ENCODE assay signal across 8 cellular contexts in genomic region chr13:96958286-96958891, GRCh38. TPM values are rescaled to one million over a fixed set of nuclear protein-coding genes. Genes with fewer than 3 reads are reported as not detected.
A peak's percentile ranks its signal among the peaks of the same experiment; 100 is the strongest.
DNase-seq lines count a peak whose midpoint lies in the region; ATAC-seq and TF ChIP-seq lines count a peak whose summit lies in the region.
"Had no signal": no experiment of that assay in that cellular context is flagged by ENCODE, and none has a peak within 500 bp of the region (broad histone marks: within the 10 kb centered on the region; RNA-seq: fewer than 3 reads in every experiment).

No MANE protein-coding gene starts in this region.

- no peak overlapping the region for H3K4me3 ChIP-seq in NT2/D1 (ENCODE audit: insufficient read length, low read depth)
- peak overlapping the region; percentile 14 for H3K4me3 ChIP-seq in endocrine pancreas (ENCODE audit: control insufficient read depth, insufficient read depth, low read length)
- no peak overlapping the region for H3K4me3 ChIP-seq in osteoblast (ENCODE audit: insufficient read depth, low read length)

- H3K9me3 ChIP-seq in NT2/D1 (ENCODE audit: insufficient read depth, low read length) = no peaks in the 10 kb centered on the region
- H3K9me3 ChIP-seq in endocrine pancreas (ENCODE audit: control insufficient read depth, low read length) = no peaks in the 10 kb centered on the region
- no peaks in the 10 kb centered on the region for H3K9me3 ChIP-seq in osteoblast (ENCODE audit: low read depth, low read length)

- TF ChIP-seq CTCF in GM12872 (IDR thresholded peaks at IDR 0.05; ENCODE audit: insufficient read depth, low read depth, low read length) (peak; percentile 71), osteoblast (IDR thresholded peaks at IDR 0.05; ENCODE audit: extremely low read depth, low read depth, low read length) (peak; percentile 71)

- no peaks in the 10 kb centered on the region for H3K4me1 ChIP-seq in NT2/D1 (ENCODE audit: insufficient read depth, insufficient read length)
- peaks cover 12% of the 10 kb centered on the region for H3K4me1 ChIP-seq in endocrine pancreas (ENCODE audit: control insufficient read depth, insufficient read depth, low read length)
- no peaks in the 10 kb centered on the region for H3K4me1 ChIP-seq in osteoblast (ENCODE audit: insufficient read depth, low read length)

- DNase-seq in NT2/D1 (ENCODE audit: low read depth, low spot score) = peak; percentile 40
- no peak for DNase-seq in osteoblast (ENCODE audit: insufficient read length, low spot score, missing footprints)
- no peak for DNase-seq in ecto neural progenitor cell (ENCODE audit: low spot score)

- H3K27me3 ChIP-seq in NT2/D1 (ENCODE audit: insufficient read depth, insufficient read length) (no peaks in the 10 kb centered on the region), endocrine pancreas (ENCODE audit: control insufficient read depth, insufficient read depth, low read length) (no peaks in the 10 kb centered on the region), osteoblast (ENCODE audit: insufficient read depth, low read length) (no peaks in the 10 kb centered on the region)

- no peak overlapping the region for H2AFZ ChIP-seq in osteoblast (ENCODE audit: low read length)

- H3K36me3 ChIP-seq in NT2/D1 (ENCODE audit: insufficient read depth, insufficient read length, low read length) (no peaks in the 10 kb centered on the region), endocrine pancreas (ENCODE audit: control insufficient read depth, insufficient read depth, low read length) (no peaks in the 10 kb centered on the region), osteoblast (ENCODE audit: insufficient read depth, low read length) (no peaks in the 10 kb centered on the region)

- no peaks in the 10 kb centered on the region for H4K20me1 ChIP-seq in osteoblast (ENCODE audit: insufficient read depth, low read length)

- ATAC-seq in HG03378 (IDR thresholded peaks at IDR 0.05; ENCODE audit: unreplicated experiment) (peak; percentile 82), HG03108 (IDR thresholded peaks at IDR 0.05; ENCODE audit: unreplicated experiment) (no peak)

- H3K27ac ChIP-seq in osteoblast (ENCODE audit: low read depth, low read length) = no peak overlapping the region

- H3K9ac ChIP-seq in NT2/D1 (ENCODE audit: insufficient read length, low read depth) = no peak overlapping the region
- H3K9ac ChIP-seq in endocrine pancreas (ENCODE audit: control insufficient read depth, insufficient read depth, low read length) = no peak overlapping the region

- H3K4me2 ChIP-seq in osteoblast (ENCODE audit: insufficient read depth, low read length) = no peak overlapping the region

- H3K79me2 ChIP-seq in osteoblast (ENCODE audit: insufficient read depth, low read length) = no peaks in the 10 kb centered on the region

RNA-seq across cellular contexts. Expression of gene OXGR1, which starts 35.9 kb away (rescaled TPM):
- total RNA-seq in osteoblast = not detected in 2 replicates
- total RNA-seq: activated CD8-positive, alpha-beta memory T cell treated with anti-CD3 and anti-CD28 coated beads for 36 hours had no signal
